Comparison of ENCODE assay signal across 9 cellular contexts in genomic region chr9:35726876-35727438, GRCh38. TPM values are rescaled to one million over a fixed set of nuclear protein-coding genes. Genes with fewer than 3 reads are reported as not detected.
A peak's percentile ranks its signal among the peaks of the same experiment; 100 is the strongest.
DNase-seq lines count a peak whose midpoint lies in the region; ATAC-seq, FAIRE-seq and TF ChIP-seq lines count a peak whose summit lies in the region.
"Had no signal": no experiment of that assay in that cellular context is flagged by ENCODE, and none has a peak within 500 bp of the region (broad histone marks: within the 10 kb centered on the region; RNA-seq: fewer than 3 reads in every experiment).

No MANE protein-coding gene starts in this region.

- H3K36me3 ChIP-seq in HUES6 (ENCODE audit: control insufficient read depth, insufficient read depth, low read length), result peaks cover 35% of the 10 kb centered on the region
- H3K36me3 ChIP-seq in left ventricle myocardium inferior, result peaks cover 44% of the 10 kb centered on the region
- peaks cover 3 to 37% (median 26%) of the 10 kb centered on the region in 3 donors for H3K36me3 ChIP-seq in pancreas

- WGBS in pancreas, 2 donors, result 74 to 82% methylated on average over 4 of the region's 4 CpGs

- TF ChIP-seq CTCF in left ventricle myocardium inferior (IDR thresholded peaks at IDR 0.05; ENCODE audit: borderline replicate concordance) (peak; percentile 37), pancreas (IDR thresholded peaks at IDR 0.05) (no peak)

- H3K4me3 ChIP-seq in HUES6 (ENCODE audit: low read depth, low read length) (no peak overlapping the region), left ventricle myocardium inferior (peak overlapping the region; percentile 82), pancreas (no peak overlapping the region)

- H3K9ac ChIP-seq in HUES6 (ENCODE audit: low read length), result peak overlapping the region; percentile 80

- no peak for ATAC-seq in HG03135 (IDR thresholded peaks at IDR 0.05; ENCODE audit: unreplicated experiment)
- ATAC-seq in pancreas, result no peak

- no peak for FAIRE-seq in pancreas (lab: Jason Lieb, UNC)
- FAIRE-seq: TTC549 had no signal

- H3K27ac ChIP-seq in HUES6 (ENCODE audit: low read depth, low read length) (peak overlapping the region; percentile 74), left ventricle myocardium inferior (replicated peaks) (peak overlapping the region; percentile 99), pancreas (no peak overlapping the region)

- no peaks in the 10 kb centered on the region for H3K27me3 ChIP-seq in HUES6 (ENCODE audit: control insufficient read depth, insufficient read depth, low read length)
- no peaks in the 10 kb centered on the region for H3K27me3 ChIP-seq in left ventricle myocardium inferior (ENCODE audit: low read depth)
- no peaks in the 10 kb centered on the region for H3K27me3 ChIP-seq in pancreas

- H3K9me3 ChIP-seq in HUES6 (ENCODE audit: control insufficient read depth, insufficient read depth, low read depth, low read length), result no peaks in the 10 kb centered on the region
- no peaks in the 10 kb centered on the region for H3K9me3 ChIP-seq in left ventricle myocardium inferior (replicated peaks)
- no peaks in the 10 kb centered on the region for H3K9me3 ChIP-seq in pancreas

- H3K4me1 ChIP-seq in HUES6 (ENCODE audit: control insufficient read depth, insufficient read depth, low read length), result peaks cover 50% of the 10 kb centered on the region
- peaks cover 64% of the 10 kb centered on the region for H3K4me1 ChIP-seq in left ventricle myocardium inferior
- H3K4me1 ChIP-seq in pancreas, result peaks cover 15 to 31% (median 18%) of the 10 kb centered on the region in 3 donors

- intact Hi-C loops in left ventricle myocardium inferior (cut with micrococcal nuclease), result no loop called here
- intact Hi-C loops in pancreas (cut with DNase I), result no loop called here

- DNase-seq in GDM1 (lab: John Stamatoyannopoulos, UW), result peak; percentile 66
- peak; percentile 26 for DNase-seq in activated gamma-delta T cell treated with anti-CD3 and anti-CD28 coated beads, Interleukin-2, amount 50 U/mL, for 16 hours (ENCODE audit: low read depth)
- no peak for DNase-seq in left ventricle myocardium inferior
- peak; percentile 21 for DNase-seq in stimulated activated CD4-positive, alpha-beta T cell treated with anti-CD3 and anti-CD28 coated beads, Interleukin-1b, Interleukin-23, amount 100 ng/mL, for 48 hours
- DNase-seq in pancreas, result no peak
- DNase-seq in iPS-NIHi7 (ENCODE audit: extremely low spot score), result no peak

RNA-seq across cellular contexts. Expression of gene TLN1, which starts 5.0 kb away (rescaled TPM):
- total RNA-seq in left ventricle myocardium inferior (234 TPM), pancreas (100 to 1,000 TPM in 2 of 6 donors, 10 to 100 TPM in 4; 72.0 to 141 (median 86.6) TPM)
- polyA plus RNA-seq in pancreas, result 10 to 100 TPM; 64.5 to 72.7 TPM

RNA-seq across cellular contexts. Expression of gene CREB3, which starts 5.5 kb away (rescaled TPM):
- total RNA-seq in left ventricle myocardium inferior, result 20.6 TPM
- total RNA-seq in pancreas, result 10 to 100 TPM; 15.7 to 24.3 (median 18.8) TPM
- polyA plus RNA-seq in pancreas, result 10 to 100 TPM; 23.9 to 29.6 TPM

RNA-seq across cellular contexts. Expression of gene GBA2, which starts 22.1 kb away (rescaled TPM):
- 75.0 TPM for total RNA-seq in left ventricle myocardium inferior
- 10 to 100 TPM; 22.0 to 40.6 (median 32.2) TPM for total RNA-seq in pancreas
- 10 to 100 TPM; 69.5 to 91.3 TPM for polyA plus RNA-seq in pancreas

RNA-seq across cellular contexts. Expression of gene RGP1, which starts 22.1 kb away (rescaled TPM):
- total RNA-seq in left ventricle myocardium inferior, result 30.2 TPM
- 10 to 100 TPM; 12.7 to 18.3 (median 15.0) TPM for total RNA-seq in pancreas
- 1 to 10 TPM; 6.8 to 9.3 TPM for polyA plus RNA-seq in pancreas

RNA-seq across cellular contexts. Expression of gene MSMP, which starts 27.1 kb away (rescaled TPM):
- total RNA-seq in left ventricle myocardium inferior, result not detected
- 1 to 10 TPM in 1 of 6 donors, under 1 TPM in 1, not detected in 4; 0.67 to 2.3 TPM for total RNA-seq in pancreas
- under 1 TPM in 1 of 2 donors, not detected in 1; 0.49 TPM for polyA plus RNA-seq in pancreas

Comparison
In these comparisons a context has a peak if more than half of its experiments do, and no peak if none do; other contexts are left out.
1. DNase-seq: peak in GDM1 (single experiment), activated gamma-delta T cell treated with anti-CD3 and anti-CD28 coated beads, Interleukin-2, amount 50 U/mL, for 16 hours (single experiment) and stimulated activated CD4-positive, alpha-beta T cell treated with anti-CD3 and anti-CD28 coated beads, Interleukin-1b, Interleukin-23, amount 100 ng/mL, for 48 hours (single experiment); none in left ventricle myocardium inferior (single experiment), pancreas (0 of 6) and iPS-NIHi7 (single experiment).
2. H3K27ac ChIP-seq: peak in HUES6 (single experiment) and left ventricle myocardium inferior (single experiment); none in pancreas (0 of 4).